ENCODE assay signal across 11 cellular contexts in the genomic region with DNA sequence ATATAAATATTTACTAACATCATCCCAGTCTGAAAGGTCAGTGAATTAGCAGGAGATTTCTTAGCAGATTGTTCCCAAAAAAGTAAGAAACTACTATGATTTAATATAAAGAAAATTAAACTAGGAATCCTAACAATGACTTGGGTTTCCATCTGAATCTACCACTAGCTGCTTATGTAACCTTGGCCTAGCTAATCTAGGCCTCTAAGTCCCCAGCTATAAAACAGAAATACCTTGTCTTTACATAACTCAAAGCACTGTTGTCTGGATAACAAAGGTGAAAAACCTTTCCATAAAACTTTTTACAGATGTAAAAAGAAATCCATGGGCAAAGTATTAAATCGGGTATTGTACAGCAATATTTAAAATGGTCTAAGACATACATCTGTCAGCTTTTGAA. TPM values are rescaled to one million over a fixed set of nuclear protein-coding genes. Genes with fewer than 3 reads are reported as not detected.
DNase-seq lines count a peak whose midpoint lies in the region; ATAC-seq and TF ChIP-seq lines count a peak whose summit lies in the region.
"Had no signal": no experiment of that assay in that cellular context is flagged by ENCODE, and none has a peak within 500 bp of the region (broad histone marks: within the 10 kb centered on the region; RNA-seq: fewer than 3 reads in every experiment).

No MANE protein-coding gene starts in this region.

- no peak for TF ChIP-seq EP300 in esophagus muscularis mucosa (IDR thresholded peaks at IDR 0.05)

- no peaks in the 10 kb centered on the region for H3K27me3 ChIP-seq in CD4-positive, CD25-positive, alpha-beta regulatory T cell (ENCODE audit: control insufficient read depth, insufficient read depth, low read length)
- H3K27me3 ChIP-seq in esophagus muscularis mucosa (no peaks in the 10 kb centered on the region), parathyroid adenoma (ENCODE audit: control insufficient read depth, insufficient read depth, low read length) (no peaks in the 10 kb centered on the region)

- intact Hi-C loops in OCI-LY7 (cut with micrococcal nuclease; ENCODE audit: unreplicated experiment) (loop anchor here (5.0 to 10.0 kb wide), 3 partner anchors 240 to 573 kb away; a partner anchor contains a TSS), esophagus muscularis mucosa (cut with DNase I) (loop anchor here (10.0 kb wide), 1 partner anchor 647 kb away; a partner anchor contains a TSS), posterior vena cava (cut with DNase I) (no loop called here)

- peak overlapping the region; percentile 51 to 99 (median 98) for H3K4me3 Mint-ChIP-seq in CD4-positive, CD25-positive, alpha-beta regulatory T cell

- no peaks in the 10 kb centered on the region for H3K9me2 ChIP-seq in OCI-LY7 (ENCODE audit: insufficient read depth, low read length)

- peak overlapping the region; percentile 27 to 88 (median 57) for H3K27ac Mint-ChIP-seq in CD4-positive, CD25-positive, alpha-beta regulatory T cell
- H3K27ac Mint-ChIP-seq: T-helper 1 cell treated with Interleukin-12 subunit alpha and Interleukin-12 subunit beta and Interleukin-4 antibody, amounts not matched to agents 30 μg/mL and 1 μg/mL, for 36 hours had no signal

- H3K79me2 ChIP-seq in OCI-LY7 (ENCODE audit: insufficient read depth, low read depth, low read length) (peaks cover 74% of the 10 kb centered on the region), parathyroid adenoma (peaks cover 17% of the 10 kb centered on the region)

- 67% methylated on average over 1 of the region's 1 CpG for WGBS in esophagus muscularis mucosa

- H3K36me3 ChIP-seq in CD4-positive, CD25-positive, alpha-beta regulatory T cell (ENCODE audit: control insufficient read depth, insufficient read depth, low read length), result no peaks in the 10 kb centered on the region
- peaks cover 9% of the 10 kb centered on the region for H3K36me3 ChIP-seq in OCI-LY7 (ENCODE audit: insufficient read depth, low read length)
- H3K36me3 ChIP-seq in esophagus muscularis mucosa, result no peaks in the 10 kb centered on the region
- H3K36me3 ChIP-seq in parathyroid adenoma (ENCODE audit: control insufficient read depth, insufficient read depth, low read length), result no peaks in the 10 kb centered on the region

- TF ChIP-seq CTCF in OCI-LY7 (conservative IDR thresholded peaks at IDR 0.05; ENCODE audit: low read length) (no peak), esophagus muscularis mucosa (IDR thresholded peaks at IDR 0.05) (no peak), parathyroid adenoma (IDR thresholded peaks at IDR 0.05) (no peak)

- no peak overlapping the region for H2AFZ ChIP-seq in OCI-LY7 (ENCODE audit: low read length)
- no peak overlapping the region for H2AFZ ChIP-seq in parathyroid adenoma

- no TSS peak for BruUV-seq in OCI-LY7 (replicated peaks; lab: Mats Ljungman, UMichigan)

- POLR2A ChIA-PET in OCI-LY7 (lab: Charles Lee), result interaction anchor here (0.8 to 7.1 kb wide), 8 partner anchors 9 to 1081 kb away, joined by 3 to 36 read pairs (median 4); a partner anchor contains a TSS

- H3K4me3 ChIP-seq in CD4-positive, CD25-positive, alpha-beta regulatory T cell (ENCODE audit: low read depth, low read length), result peak overlapping the region; percentile 94
- H3K4me3 ChIP-seq in OCI-LY7 (ENCODE audit: low read depth, low read length, poor library complexity, severe bottlenecking) (peak overlapping the region; percentile 92), esophagus muscularis mucosa (peak overlapping the region in 1 of 4 donors; percentile 87), parathyroid adenoma (ENCODE audit: low read depth, low read length) (no peak overlapping the region)

- TF ChIP-seq POLR2A in esophagus muscularis mucosa (IDR thresholded peaks at IDR 0.05; ENCODE audit: low read depth), result no peak

- DNase-seq in CD4-positive, CD25-positive, alpha-beta regulatory T cell, result no peak
- DNase-seq in OCI-LY7 (ENCODE audit: low spot score) (no peak), esophagus muscularis mucosa (ENCODE audit: extremely low spot score) (no peak), OCI-M1 (lab: John Stamatoyannopoulos, UW) (no peak), posterior vena cava (ENCODE audit: low spot score) (no peak), putamen (ENCODE audit: low spot score) (no peak)
- no peak for DNase-seq in stimulated activated CD4-positive, alpha-beta T cell treated with anti-CD3 and anti-CD28 coated beads, Interleukin-12 subunit alpha, Interleukin-12 subunit beta, amount 100 ng/mL, for 4 hours
- DNase-seq: DMS 273 treated with DMSO at 0.1 percent for 48 hours, NCI-H1694 treated with DMSO at 0.1 percent for 48 hours had no signal

- peaks cover 36 to 75% (median 64%) of the 10 kb centered on the region in 4 donors for H3K4me1 Mint-ChIP-seq in CD4-positive, CD25-positive, alpha-beta regulatory T cell

- H3K4me2 ChIP-seq in OCI-LY7 (ENCODE audit: low read length) (peak overlapping the region; percentile 100), parathyroid adenoma (ENCODE audit: low read length) (peak overlapping the region; percentile 23)

- H3K4me1 ChIP-seq in CD4-positive, CD25-positive, alpha-beta regulatory T cell (ENCODE audit: control insufficient read depth, insufficient read depth, low read length, poor library complexity, severe bottlenecking), result peaks cover 70% of the 10 kb centered on the region
- H3K4me1 ChIP-seq in OCI-LY7 (ENCODE audit: insufficient read depth, low read length, poor library complexity, severe bottlenecking), result peaks cover 53% of the 10 kb centered on the region
- H3K4me1 ChIP-seq in esophagus muscularis mucosa, result peaks cover 53 to 80% (median 78%) of the 10 kb centered on the region in 4 donors
- H3K4me1 ChIP-seq in parathyroid adenoma, result peaks cover 2% of the 10 kb centered on the region

- H3K9ac ChIP-seq in parathyroid adenoma, result no peak overlapping the region

- H3K27me3 Mint-ChIP-seq in CD4-positive, CD25-positive, alpha-beta regulatory T cell, result no peaks in the 10 kb centered on the region

- no peaks in the 10 kb centered on the region for H3K36me3 Mint-ChIP-seq in CD4-positive, CD25-positive, alpha-beta regulatory T cell

- no peak for ATAC-seq in CD4-positive, CD25-positive, alpha-beta regulatory T cell (ENCODE audit: low read depth in 2 of 2)

- no peaks in the 10 kb centered on the region; the same call in 1 of the 2 replicates for H4K20me1 ChIP-seq in OCI-LY7 (ENCODE audit: insufficient read depth, low read length)

- H3K9me3 Mint-ChIP-seq in CD4-positive, CD25-positive, alpha-beta regulatory T cell, result peaks cover 0 to 2% (median 0%) of the 10 kb centered on the region in 7 donors
- H3K9me3 Mint-ChIP-seq: T-helper 1 cell treated with Interleukin-12 subunit alpha and Interleukin-12 subunit beta and Interleukin-4 antibody, amounts not matched to agents 30 μg/mL and 1 μg/mL, for 36 hours had no signal

- peak overlapping the region; percentile 51 for H3K27ac ChIP-seq in CD4-positive, CD25-positive, alpha-beta regulatory T cell (ENCODE audit: insufficient read depth, low read length, poor library complexity, severe bottlenecking)
- H3K27ac ChIP-seq in OCI-LY7 (ENCODE audit: low read depth, low read length, poor library complexity, severe bottlenecking) (peak overlapping the region; percentile 7), esophagus muscularis mucosa (replicated peaks in 1 of 4) (peak overlapping the region; percentile 95 to 99 (median 98)), parathyroid adenoma (peak overlapping the region; percentile 44)

- no peaks in the 10 kb centered on the region for H3K9me3 ChIP-seq in CD4-positive, CD25-positive, alpha-beta regulatory T cell (ENCODE audit: control insufficient read depth in 2 of 2, low read length in 2 of 2)
- H3K9me3 ChIP-seq in OCI-LY7 (ENCODE audit: low read length) (no peaks in the 10 kb centered on the region), esophagus muscularis mucosa (no peaks in the 10 kb centered on the region), parathyroid adenoma (ENCODE audit: control insufficient read depth, low read length) (no peaks in the 10 kb centered on the region)

- CTCF ChIA-PET in OCI-LY7 (lab: Charles Lee; ENCODE audit: unreplicated experiment), result no interaction called here

RNA-seq across cellular contexts. Expression of a gene that starts 3.0 kb away (rescaled TPM):
- total RNA-seq in CD4-positive, CD25-positive, alpha-beta regulatory T cell, result 53.3 TPM
- 100 to 1,000 TPM; 123 to 137 (median 128) TPM for polyA plus RNA-seq in CD4-positive, CD25-positive, alpha-beta regulatory T cell
- total RNA-seq in OCI-LY7 (2014; rRNA removed; shearing (Covaris generic)), result 73.9 and 102 TPM in 2 replicates
- total RNA-seq in OCI-LY7 (2022) (43.5 and 50.5 TPM in 2 replicates), esophagus muscularis mucosa (100 to 1,000 TPM in 3 of 4 donors, 10 to 100 TPM in 1; 67.8 to 141 (median 140) TPM), posterior vena cava (100 to 1,000 TPM; 104 to 122 TPM)

RNA-seq across cellular contexts. Expression of a gene that starts 29.4 kb away (rescaled TPM):
- 21.0 TPM for total RNA-seq in CD4-positive, CD25-positive, alpha-beta regulatory T cell
- 100 to 1,000 TPM in 2 of 4 donors, 10 to 100 TPM in 2; 90.7 to 120 (median 104) TPM for polyA plus RNA-seq in CD4-positive, CD25-positive, alpha-beta regulatory T cell
- total RNA-seq in OCI-LY7 (2014; rRNA removed; shearing (Covaris generic)), result 11.0 and 11.5 TPM in 2 replicates
- 25.0 and 31.7 TPM in 2 replicates for total RNA-seq in OCI-LY7 (2022)
- 10 to 100 TPM; 40.4 to 88.5 (median 71.2) TPM for total RNA-seq in esophagus muscularis mucosa
- 10 to 100 TPM; 30.4 to 36.8 TPM for total RNA-seq in posterior vena cava

RNA-seq across cellular contexts. Expression of a gene that starts 50.7 kb away (rescaled TPM):
- total RNA-seq in CD4-positive, CD25-positive, alpha-beta regulatory T cell, result 0.27 TPM
- polyA plus RNA-seq in CD4-positive, CD25-positive, alpha-beta regulatory T cell, result 1 to 10 TPM in 2 of 4 donors, under 1 TPM in 1, not detected in 1; 0.40 to 6.5 (median 2.5) TPM
- 0.50 and 0.67 TPM in 2 replicates for total RNA-seq in OCI-LY7 (2014; rRNA removed; shearing (Covaris generic))
- 0.21 TPM in 1 of 2 replicates, not detected in the other for total RNA-seq in OCI-LY7 (2022)
- 1 to 10 TPM; 2.5 to 6.0 (median 4.3) TPM for total RNA-seq in esophagus muscularis mucosa
- total RNA-seq in posterior vena cava, result 10 to 100 TPM; 19.3 to 26.2 TPM

Comparison
In these comparisons a context has a peak if more than half of its experiments do, and no peak if none do; other contexts are left out.
1. H3K27ac ChIP-seq: peak in every context shown above with its lines; median percentile 98 in esophagus muscularis mucosa; 51 in CD4-positive, CD25-positive, alpha-beta regulatory T cell; 44 in parathyroid adenoma; 7 in OCI-LY7.
2. intact Hi-C loops: an anchor here in OCI-LY7 (5.0 to 10.0 kb wide) and esophagus muscularis mucosa (10.0 kb wide); none called in posterior vena cava.